In the genomic region with DNA sequence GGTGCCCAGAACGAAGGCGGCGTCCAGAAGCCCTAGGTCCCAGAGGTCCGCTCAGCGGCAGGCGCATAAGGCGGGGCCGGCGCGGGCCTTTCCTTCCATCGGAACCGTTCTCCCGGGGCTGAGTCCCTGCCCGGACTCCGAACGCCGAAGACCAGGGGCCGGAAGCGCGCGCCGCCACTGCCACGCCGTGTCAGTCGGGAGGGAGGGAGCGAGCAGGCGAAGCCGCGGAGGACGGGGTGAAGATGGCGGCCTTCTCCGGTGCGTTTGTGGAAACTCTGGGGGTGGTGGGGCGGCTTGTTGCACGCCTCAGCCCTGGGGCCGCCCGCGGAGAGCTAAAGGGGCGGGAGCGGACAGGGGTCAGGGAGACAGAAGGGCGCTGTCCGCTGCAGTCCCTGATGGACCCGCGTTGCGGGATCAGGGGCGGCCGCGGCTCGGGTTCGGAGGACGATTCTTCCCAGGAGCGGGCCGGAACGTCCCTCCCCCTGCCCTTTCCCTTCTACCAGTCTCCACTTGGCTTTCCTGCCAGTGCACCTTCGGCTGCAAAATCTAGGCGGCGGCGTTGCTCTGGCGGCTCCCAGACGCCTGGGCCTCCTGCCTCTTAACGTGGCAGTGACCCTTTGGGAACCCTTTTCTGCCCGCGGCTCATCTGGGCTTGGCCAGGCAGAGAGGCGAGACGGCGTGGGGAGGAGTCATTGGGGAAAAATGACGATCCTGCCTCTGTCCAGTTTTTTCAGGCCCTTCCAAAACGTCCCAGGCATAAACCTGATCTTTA, we compare ENCODE assay signal across 1 cellular context.
TF ChIP-seq lines count a peak whose summit lies in the region.

Gene DDX1, plus strand, starts transcription at position 177 of the 772 bp plus-strand sequence. Its CDS starts 66 bp downstream, at position 243.

TF ChIP-seq in HepG2, 621 proteins besides CTCF, POLR2A, EP300 and RAD21 (continued from another document and continues in another):
- TF ChIP-seq, protein P1, sequence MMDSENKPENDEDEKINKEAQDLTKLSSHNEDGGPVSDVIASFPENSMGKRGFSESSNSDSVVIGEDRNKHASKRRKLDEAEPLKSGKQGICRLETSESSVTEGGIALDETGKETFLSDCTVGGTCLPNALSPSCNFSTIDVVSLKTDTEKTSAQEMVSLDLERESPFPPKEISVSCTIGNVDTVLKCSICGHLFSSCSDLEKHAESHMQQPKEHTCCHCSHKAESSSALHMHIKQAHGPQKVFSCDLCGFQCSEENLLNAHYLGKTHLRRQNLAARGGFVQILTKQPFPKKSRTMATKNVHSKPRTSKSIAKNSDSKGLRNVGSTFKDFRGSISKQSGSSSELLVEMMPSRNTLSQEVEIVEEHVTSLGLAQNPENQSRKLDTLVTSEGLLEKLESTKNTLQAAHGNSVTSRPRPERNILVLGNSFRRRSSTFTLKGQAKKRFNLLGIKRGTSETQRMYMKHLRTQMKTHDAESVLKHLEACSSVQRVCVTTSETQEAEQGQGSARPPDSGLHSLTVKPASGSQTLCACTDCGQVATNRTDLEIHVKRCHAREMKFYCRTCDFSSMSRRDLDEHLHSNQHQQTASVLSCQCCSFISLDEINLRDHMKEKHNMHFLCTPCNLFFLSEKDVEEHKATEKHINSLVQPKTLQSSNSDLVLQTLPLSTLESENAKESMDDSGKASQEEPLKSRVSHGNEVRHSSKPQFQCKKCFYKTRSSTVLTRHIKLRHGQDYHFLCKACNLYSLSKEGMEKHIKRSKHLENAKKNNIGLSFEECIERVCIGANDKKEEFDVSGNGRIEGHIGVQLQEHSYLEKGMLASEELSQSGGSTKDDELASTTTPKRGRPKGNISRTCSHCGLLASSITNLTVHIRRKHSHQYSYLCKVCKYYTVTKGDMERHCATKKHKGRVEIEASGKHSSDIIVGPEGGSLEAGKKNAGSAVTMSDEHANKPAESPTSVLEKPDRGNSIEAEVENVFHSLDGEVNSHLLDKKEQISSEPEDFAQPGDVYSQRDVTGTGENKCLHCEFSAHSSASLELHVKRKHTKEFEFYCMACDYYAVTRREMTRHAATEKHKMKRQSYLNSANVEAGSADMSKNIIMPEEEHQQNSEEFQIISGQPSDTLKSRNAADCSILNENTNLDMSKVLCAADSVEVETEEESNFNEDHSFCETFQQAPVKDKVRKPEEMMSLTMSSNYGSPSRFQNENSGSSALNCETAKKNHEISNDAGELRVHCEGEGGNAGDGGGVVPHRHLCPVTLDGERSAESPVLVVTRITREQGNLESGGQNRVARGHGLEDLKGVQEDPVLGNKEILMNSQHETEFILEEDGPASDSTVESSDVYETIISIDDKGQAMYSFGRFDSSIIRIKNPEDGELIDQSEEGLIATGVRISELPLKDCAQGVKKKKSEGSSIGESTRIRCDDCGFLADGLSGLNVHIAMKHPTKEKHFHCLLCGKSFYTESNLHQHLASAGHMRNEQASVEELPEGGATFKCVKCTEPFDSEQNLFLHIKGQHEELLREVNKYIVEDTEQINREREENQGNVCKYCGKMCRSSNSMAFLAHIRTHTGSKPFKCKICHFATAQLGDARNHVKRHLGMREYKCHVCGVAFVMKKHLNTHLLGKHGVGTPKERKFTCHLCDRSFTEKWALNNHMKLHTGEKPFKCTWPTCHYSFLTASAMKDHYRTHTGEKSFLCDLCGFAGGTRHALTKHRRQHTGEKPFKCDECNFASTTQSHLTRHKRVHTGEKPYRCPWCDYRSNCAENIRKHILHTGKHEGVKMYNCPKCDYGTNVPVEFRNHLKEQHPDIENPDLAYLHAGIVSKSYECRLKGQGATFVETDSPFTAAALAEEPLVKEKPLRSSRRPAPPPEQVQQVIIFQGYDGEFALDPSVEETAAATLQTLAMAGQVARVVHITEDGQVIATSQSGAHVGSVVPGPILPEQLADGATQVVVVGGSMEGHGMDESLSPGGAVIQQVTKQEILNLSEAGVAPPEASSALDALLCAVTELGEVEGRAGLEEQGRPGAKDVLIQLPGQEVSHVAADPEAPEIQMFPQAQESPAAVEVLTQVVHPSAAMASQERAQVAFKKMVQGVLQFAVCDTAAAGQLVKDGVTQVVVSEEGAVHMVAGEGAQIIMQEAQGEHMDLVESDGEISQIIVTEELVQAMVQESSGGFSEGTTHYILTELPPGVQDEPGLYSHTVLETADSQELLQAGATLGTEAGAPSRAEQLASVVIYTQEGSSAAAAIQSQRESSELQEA (CRISPR knock-in tag; IDR thresholded peaks at IDR 0.05; ENCODE audit: not compliant biosample characterization) = peak; percentile 98
- TF ChIP-seq ZBTB20 (CRISPR knock-in tag; IDR thresholded peaks at IDR 0.05; ENCODE audit: borderline replicate concordance, low read depth) (peak; percentile 94), SYNCRIP (IDR thresholded peaks at IDR 0.05; ENCODE audit: insufficient read depth, low read depth, low read length) (no peak), ZFAT (CRISPR knock-in tag; conservative IDR thresholded peaks at IDR 0.05) (peak; percentile 78; the same call in 1 of the 2 replicates), ZNF263 (CRISPR knock-in tag; IDR thresholded peaks at IDR 0.05) (peak; percentile 63), ZNF34 (CRISPR knock-in tag; IDR thresholded peaks at IDR 0.05; ENCODE audit: borderline replicate concordance) (peak; percentile 100), TBP (CRISPR knock-in tag; IDR thresholded peaks at IDR 0.05) (0 out of 2 replicates have a peak, but pooled peaks have one; percentile 65), DR1 (CRISPR knock-in tag; IDR thresholded peaks at IDR 0.05) (peak; percentile 95), NR3C1 (CRISPR knock-in tag; IDR thresholded peaks at IDR 0.05) (0 out of 2 replicates have a peak, but pooled peaks have one; percentile 6), ZNF557 (CRISPR knock-in tag; IDR thresholded peaks at IDR 0.05) (peak; percentile 89; the same call in 1 of the 2 replicates), REL (CRISPR knock-in tag; conservative IDR thresholded peaks at IDR 0.05) (peak; percentile 96), DMTF1 (CRISPR knock-in tag; IDR thresholded peaks at IDR 0.05) (0 out of 2 replicates have a peak, but pooled peaks have one; percentile 35), SP2 (CRISPR knock-in tag; IDR thresholded peaks at IDR 0.05) (no peak; the same call in 1 of the 2 replicates), ERF (CRISPR knock-in tag; IDR thresholded peaks at IDR 0.05) (peak; percentile 99), THAP11 (CRISPR knock-in tag; IDR thresholded peaks at IDR 0.05) (peak; percentile 96), HOXA5 (CRISPR knock-in tag; IDR thresholded peaks at IDR 0.05) (peak; percentile 99), BCL3 (CRISPR knock-in tag; IDR thresholded peaks at IDR 0.05) (peak; percentile 99), PHF8 (CRISPR knock-in tag; IDR thresholded peaks at IDR 0.05) (peak; percentile 98), HIVEP1 (CRISPR knock-in tag; IDR thresholded peaks at IDR 0.05) (peak; percentile 98), BRD4 (CRISPR knock-in tag; IDR thresholded peaks at IDR 0.05) (peak; percentile 99), SMC3 (IDR thresholded peaks at IDR 0.05; ENCODE audit: low read length) (no peak), FOXM1 (CRISPR knock-in tag; IDR thresholded peaks at IDR 0.05) (peak; percentile 85; the same call in 1 of the 2 replicates), SETDB1 (CRISPR knock-in tag; IDR thresholded peaks at IDR 0.05; ENCODE audit: borderline replicate concordance) (no peak), HNRNPUL1 (IDR thresholded peaks at IDR 0.05; ENCODE audit: low read depth, low read length) (peak; percentile 90; the same call in 1 of the 2 replicates), ISX (CRISPR knock-in tag; conservative IDR thresholded peaks at IDR 0.05) (0 out of 2 replicates have a peak, but pooled peaks have one; percentile 62), KDM5A (IDR thresholded peaks at IDR 0.05; ENCODE audit: borderline replicate concordance, low read length) (peak; percentile 94), TCF7 (IDR thresholded peaks at IDR 0.05; ENCODE audit: low read depth) (peak; percentile 12; the same call in 1 of the 2 replicates), GRHL1 (CRISPR knock-in tag; conservative IDR thresholded peaks at IDR 0.05) (peak; percentile 30; the same call in 1 of the 2 replicates), REXO4 (CRISPR knock-in tag; IDR thresholded peaks at IDR 0.05; ENCODE audit: borderline replicate concordance) (peak; percentile 89), JUND (CRISPR knock-in tag; IDR thresholded peaks at IDR 0.05) (peak; percentile 90), ZNF468 (CRISPR knock-in tag; IDR thresholded peaks at IDR 0.05) (peak; percentile 93; the same call in 1 of the 2 replicates), ZNF367 (CRISPR knock-in tag; IDR thresholded peaks at IDR 0.05; ENCODE audit: borderline replicate concordance) (peak; percentile 92; the same call in 1 of the 2 replicates), IKZF1 (IDR thresholded peaks at IDR 0.05) (no peak), KAT8 (CRISPR knock-in tag; IDR thresholded peaks at IDR 0.05) (peak; percentile 99), HOXA3 (CRISPR knock-in tag; IDR thresholded peaks at IDR 0.05) (peak; percentile 98), ZNF510 (CRISPR knock-in tag; IDR thresholded peaks at IDR 0.05; ENCODE audit: low read depth) (peak; percentile 92), ZNF446 (CRISPR knock-in tag; IDR thresholded peaks at IDR 0.05) (peak; percentile 46; the same call in 1 of the 2 replicates), HHEX (CRISPR knock-in tag; IDR thresholded peaks at IDR 0.05) (no peak), YEATS2 (CRISPR knock-in tag; IDR thresholded peaks at IDR 0.05; ENCODE audit: borderline replicate concordance) (peak; percentile 99)
- TF ChIP-seq, protein P2, sequence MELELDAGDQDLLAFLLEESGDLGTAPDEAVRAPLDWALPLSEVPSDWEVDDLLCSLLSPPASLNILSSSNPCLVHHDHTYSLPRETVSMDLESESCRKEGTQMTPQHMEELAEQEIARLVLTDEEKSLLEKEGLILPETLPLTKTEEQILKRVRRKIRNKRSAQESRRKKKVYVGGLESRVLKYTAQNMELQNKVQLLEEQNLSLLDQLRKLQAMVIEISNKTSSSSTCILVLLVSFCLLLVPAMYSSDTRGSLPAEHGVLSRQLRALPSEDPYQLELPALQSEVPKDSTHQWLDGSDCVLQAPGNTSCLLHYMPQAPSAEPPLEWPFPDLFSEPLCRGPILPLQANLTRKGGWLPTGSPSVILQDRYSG (CRISPR knock-in tag; IDR thresholded peaks at IDR 0.05) = peak; percentile 88; the same call in 1 of the 2 replicates
- TF ChIP-seq, protein P3, sequence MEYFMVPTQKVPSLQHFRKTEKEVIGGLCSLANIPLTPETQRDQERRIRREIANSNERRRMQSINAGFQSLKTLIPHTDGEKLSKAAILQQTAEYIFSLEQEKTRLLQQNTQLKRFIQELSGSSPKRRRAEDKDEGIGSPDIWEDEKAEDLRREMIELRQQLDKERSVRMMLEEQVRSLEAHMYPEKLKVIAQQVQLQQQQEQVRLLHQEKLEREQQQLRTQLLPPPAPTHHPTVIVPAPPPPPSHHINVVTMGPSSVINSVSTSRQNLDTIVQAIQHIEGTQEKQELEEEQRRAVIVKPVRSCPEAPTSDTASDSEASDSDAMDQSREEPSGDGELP (IDR thresholded peaks at IDR 0.05; ENCODE audit: borderline replicate concordance, low read depth) = peak; percentile 73; the same call in 1 of the 2 replicates
- TF ChIP-seq, protein P4, sequence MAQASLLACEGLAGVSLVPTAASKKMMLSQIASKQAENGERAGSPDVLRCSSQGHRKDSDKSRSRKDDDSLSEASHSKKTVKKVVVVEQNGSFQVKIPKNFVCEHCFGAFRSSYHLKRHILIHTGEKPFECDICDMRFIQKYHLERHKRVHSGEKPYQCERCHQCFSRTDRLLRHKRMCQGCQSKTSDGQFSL (CRISPR knock-in tag; IDR thresholded peaks at IDR 0.05) = peak; percentile 76; the same call in 1 of the 2 replicates
- TF ChIP-seq, protein P5, sequence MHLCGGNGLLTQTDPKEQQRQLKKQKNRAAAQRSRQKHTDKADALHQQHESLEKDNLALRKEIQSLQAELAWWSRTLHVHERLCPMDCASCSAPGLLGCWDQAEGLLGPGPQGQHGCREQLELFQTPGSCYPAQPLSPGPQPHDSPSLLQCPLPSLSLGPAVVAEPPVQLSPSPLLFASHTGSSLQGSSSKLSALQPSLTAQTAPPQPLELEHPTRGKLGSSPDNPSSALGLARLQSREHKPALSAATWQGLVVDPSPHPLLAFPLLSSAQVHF (CRISPR knock-in tag; IDR thresholded peaks at IDR 0.05) = peak; percentile 94
